In the genomic region with DNA sequence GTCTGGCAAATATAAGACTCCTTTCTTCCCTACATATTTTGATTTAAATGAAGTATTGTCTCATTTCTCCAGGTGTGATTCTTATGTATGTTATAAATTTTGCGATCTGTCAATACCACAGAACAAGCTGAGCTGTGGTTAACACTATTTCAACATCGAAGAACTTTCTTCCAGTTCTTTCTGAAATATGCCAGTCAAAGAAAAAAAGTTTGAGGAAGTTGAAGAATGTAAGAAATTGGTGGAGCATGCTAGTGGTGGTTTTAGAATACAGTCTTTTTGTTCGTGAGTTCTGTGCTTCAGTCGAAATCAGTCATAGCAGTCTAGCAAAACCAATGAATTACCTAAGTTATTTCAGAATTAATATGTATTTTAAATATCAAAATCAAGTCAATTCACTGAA, we compare ENCODE assay signal across 24 cellular contexts. TPM values are rescaled to one million over a fixed set of nuclear protein-coding genes. Genes with fewer than 3 reads are reported as not detected.
DNase-seq lines count a peak whose midpoint lies in the region; ATAC-seq, FAIRE-seq and TF ChIP-seq lines count a peak whose summit lies in the region.
"Had no signal": no experiment of that assay in that cellular context is flagged by ENCODE, and none has a peak within 500 bp of the region (broad histone marks: within the 10 kb centered on the region; RNA-seq: fewer than 3 reads in every experiment).

No MANE protein-coding gene starts in this region.

- 95% methylated on average over 4 of the region's 4 CpGs for WGBS in HepG2 (ENCODE audit: low lambda C conversion rate)

- H2AFZ ChIP-seq in HepG2 (ENCODE audit: low read length) = no peak overlapping the region
- H2AFZ ChIP-seq: GM23248, parathyroid adenoma had no signal

- no peaks in the 10 kb centered on the region for H3K79me2 ChIP-seq in HepG2 (ENCODE audit: insufficient read depth, low read length)
- H3K79me2 ChIP-seq: parathyroid adenoma had no signal

- H3K4me2 ChIP-seq in HepG2 (ENCODE audit: low read depth, low read length) = no peak overlapping the region

- no peak overlapping the region for H3K4me3 ChIP-seq in HepG2 (replicated peaks in 1 of 3; ENCODE audit: insufficient read depth in 1 of 3, low read depth in 2 of 3, low read length in 3 of 3)
- no peak overlapping the region for H3K4me3 ChIP-seq in subcutaneous abdominal adipose tissue (ENCODE audit: low read depth in 1 of 5, low read length in 5 of 5)
- H3K4me3 ChIP-seq: GM23248, heart right ventricle, MG63, skin epidermis had no signal

- TF ChIP-seq EP300 in HepG2 (IDR thresholded peaks at IDR 0.05; ENCODE audit: low read depth in 2 of 2, low read length in 2 of 2) (no peak), HepG2 (CRISPR knock-in tag; IDR thresholded peaks at IDR 0.05; ENCODE audit: borderline replicate concordance) (no peak)

- H4K20me1 ChIP-seq in HepG2 (ENCODE audit: insufficient read depth, low read length) = no peaks in the 10 kb centered on the region

- CTCF ChIA-PET in HepG2 (lab: Yijun Ruan, JAX; ENCODE audit: low intra/inter-chr PET ratio, low total read pairs) = no interaction called here

- TF ChIP-seq POLR2A in HepG2 (IDR thresholded peaks at IDR 0.05; ENCODE audit: insufficient read depth in 1 of 2, low read depth in 2 of 2, low read length in 2 of 2) = no peak

- no peaks in the 10 kb centered on the region for H3K9me3 ChIP-seq in HepG2 (ENCODE audit: low read length)
- no peaks in the 10 kb centered on the region for H3K9me3 ChIP-seq in subcutaneous abdominal adipose tissue (ENCODE audit: control insufficient read depth in 5 of 5, low read length in 5 of 5)
- H3K9me3 ChIP-seq: heart right ventricle, MG63 had no signal

- FAIRE-seq in HepG2 (lab: Jason Lieb, UNC) = no peak
- FAIRE-seq: astrocyte had no signal

- no peak for TF ChIP-seq RAD21 in HepG2 (CRISPR knock-in tag; IDR thresholded peaks at IDR 0.05)

- DNase-seq in SIG-M5 treated with dmso at 0.1 percent for 504 hours (lab: John Stamatoyannopoulos, UW; ENCODE audit: unreplicated experiment) (peak; percentile 53), SIG-M5 (lab: John Stamatoyannopoulos, UW) (no peak), SKM-1 (lab: John Stamatoyannopoulos, UW; ENCODE audit: unreplicated experiment) (peak; percentile 59), HepG2 (ENCODE audit: low spot score) (no peak), NCI-H187 treated with DMSO at 0.1 percent for 48 hours (lab: John Stamatoyannopoulos, UW) (no peak)
- DNase-seq in effector CD4-positive, alpha-beta T cell = no peak
- DNase-seq: activated CD4-positive, alpha-beta T cell treated with anti-CD3 and anti-CD28 coated beads, Interleukin-2, amount 50 U/mL, for 4 hours; activated naive CD4-positive, alpha-beta T cell treated with anti-CD3 and anti-CD28 coated beads for 36 hours; GM23248; heart right ventricle; immature natural killer cell; mesendoderm; MG63; natural killer cell; NCI-H1694 treated with DMSO at 0.1 percent for 48 hours; NCI-H2227 treated with DMSO at 0.1 percent for 48 hours; T-helper 1 cell had no signal

- no TSS peak for BruUV-seq in HepG2 (replicated peaks; lab: Mats Ljungman, UMichigan)

- intact Hi-C loops in HepG2 (cut with micrococcal nuclease; ENCODE audit: unreplicated experiment) = no loop called here

- H3K27me3 ChIP-seq in HepG2 (ENCODE audit: control insufficient read depth in 1 of 2, insufficient read depth in 2 of 2, low read length in 2 of 2) = no peaks in the 10 kb centered on the region
- no peaks in the 10 kb centered on the region for H3K27me3 ChIP-seq in subcutaneous abdominal adipose tissue (ENCODE audit: control insufficient read depth in 5 of 5, insufficient read depth in 4 of 5, low read length in 5 of 5)
- H3K27me3 ChIP-seq: heart right ventricle, MG63 had no signal

- H3K9ac ChIP-seq in HepG2 (ENCODE audit: insufficient read depth, low read depth, low read length) (no peak overlapping the region), subcutaneous abdominal adipose tissue (ENCODE audit: low read length in 5 of 5) (peak overlapping the region in 2 of 5 donors; percentile 59 to 66)
- H3K9ac ChIP-seq: GM23248, parathyroid adenoma had no signal

- in situ Hi-C loops in HepG2 (cut with HindIII; ENCODE audit: extremely low pct_ligation_motif_present, low pct_unique_long_range_greater_than_20kb) = no loop called here

- H3K27ac ChIP-seq in HepG2 (ENCODE audit: extremely low read length, insufficient read depth, low read length) = no peak overlapping the region
- H3K27ac ChIP-seq in subcutaneous abdominal adipose tissue (ENCODE audit: low read depth, low read length) = peak overlapping the region; percentile 79
- H3K27ac ChIP-seq: 22Rv1, GM23248, heart right ventricle, parathyroid adenoma, RWPE1, skin epidermis had no signal

- TF ChIP-seq CTCF in HepG2 (CRISPR knock-in tag; IDR thresholded peaks at IDR 0.05) = no peak

- POLR2A ChIA-PET in HepG2 (lab: Yijun Ruan, JAX) = no interaction called here

- H3K36me3 ChIP-seq in HepG2 (replicated peaks in 1 of 2; ENCODE audit: control insufficient read depth in 1 of 2, insufficient read depth in 2 of 2, low read length in 2 of 2) (no peaks in the 10 kb centered on the region), subcutaneous abdominal adipose tissue (ENCODE audit: control insufficient read depth in 5 of 5, insufficient read depth in 5 of 5, low read length in 5 of 5) (no peaks in the 10 kb centered on the region)
- H3K36me3 ChIP-seq: heart right ventricle, MG63 had no signal

- H3K4me1 ChIP-seq in HepG2 (ENCODE audit: insufficient read depth, low read length) (peaks cover 15% of the 10 kb centered on the region; the same call in 1 of the 2 replicates), subcutaneous abdominal adipose tissue (ENCODE audit: control insufficient read depth in 5 of 5, insufficient read depth in 5 of 5, low read length in 5 of 5) (peaks cover 0 to 25% (median 12%) of the 10 kb centered on the region in 5 donors)
- H3K4me1 ChIP-seq: heart right ventricle, parathyroid adenoma had no signal

- ATAC-seq in HepG2 (no peak), GM19395 (IDR thresholded peaks at IDR 0.05; ENCODE audit: unreplicated experiment) (no peak)
- ATAC-seq: heart right ventricle, natural killer cell had no signal

TF ChIP-seq in HepG2, 621 proteins besides CTCF, POLR2A, EP300 and RAD21 (continues in another document):
- TF ChIP-seq HOXA5 (CRISPR knock-in tag; IDR thresholded peaks at IDR 0.05) (no peak), ZNF749 (CRISPR knock-in tag; IDR thresholded peaks at IDR 0.05; ENCODE audit: borderline replicate concordance) (no peak), ZFP36 (IDR thresholded peaks at IDR 0.05; ENCODE audit: borderline replicate concordance, low read depth, low read length, partially characterized antibody) (no peak), CEBPB (IDR thresholded peaks at IDR 0.05; ENCODE audit: borderline replicate concordance, low read depth, low read length) (peak; percentile 1; the same call in 1 of the 2 replicates)
- TF ChIP-seq, protein P1, sequence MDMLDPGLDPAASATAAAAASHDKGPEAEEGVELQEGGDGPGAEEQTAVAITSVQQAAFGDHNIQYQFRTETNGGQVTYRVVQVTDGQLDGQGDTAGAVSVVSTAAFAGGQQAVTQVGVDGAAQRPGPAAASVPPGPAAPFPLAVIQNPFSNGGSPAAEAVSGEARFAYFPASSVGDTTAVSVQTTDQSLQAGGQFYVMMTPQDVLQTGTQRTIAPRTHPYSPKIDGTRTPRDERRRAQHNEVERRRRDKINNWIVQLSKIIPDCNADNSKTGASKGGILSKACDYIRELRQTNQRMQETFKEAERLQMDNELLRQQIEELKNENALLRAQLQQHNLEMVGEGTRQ (IDR thresholded peaks at IDR 0.05; ENCODE audit: low read depth, low read length) = no peak
- TF ChIP-seq, protein P1 (CRISPR knock-in tag; IDR thresholded peaks at IDR 0.05; ENCODE audit: borderline replicate concordance) = no peak

RNA-seq across cellular contexts. Expression of a gene that starts 8.6 kb away (rescaled TPM):
- 85.4 and 86.8 TPM in 2 replicates for total RNA-seq in HepG2 (2016; rRNA removed; fragmentation: Illumina TruSeq; extraction: Trizol)
- total RNA-seq in HepG2 (2016; cell fraction: cytosol; rRNA removed; fragmentation: Illumina TruSeq; extraction: Trizol; ENCODE audit: low read depth) = 35.1 and 42.3 TPM in 2 replicates
- total RNA-seq in HepG2 (2016; cell fraction: insoluble cytoplasmic fraction; rRNA removed; fragmentation: Illumina TruSeq; extraction: Trizol) = 73.7 and 77.7 TPM in 2 replicates
- 71.4 and 76.7 TPM in 2 replicates for total RNA-seq in HepG2 (2016; cell fraction: membrane; rRNA removed; fragmentation: Illumina TruSeq; extraction: Trizol)
- 248 and 259 TPM in 2 replicates for total RNA-seq in HepG2 (2016; cell fraction: nucleus; rRNA removed; fragmentation: Illumina TruSeq; extraction: Trizol)
- polyA plus RNA-seq in HepG2 (2011; rRNA removed) = 24.8 and 32.6 TPM in 2 replicates
- polyA plus RNA-seq in HepG2 (2011; cell fraction: cytosol; rRNA removed) = 19.5 and 26.5 TPM in 2 replicates
- polyA plus RNA-seq in HepG2 (2011; cell fraction: nucleus; rRNA removed) = 33.4 and 41.2 TPM in 2 replicates
- polyA plus RNA-seq in HepG2 (2012) = 31.4 and 38.1 TPM in 2 replicates
- polyA plus RNA-seq in HepG2 (2016; cell fraction: cytosol; fragmentation: Illumina TruSeq; extraction: Trizol; ENCODE audit: low read depth) = 6.4 and 6.8 TPM in 2 replicates
- 88.1 and 93.4 TPM in 2 replicates for polyA plus RNA-seq in HepG2 (2016; cell fraction: insoluble cytoplasmic fraction; fragmentation: Illumina TruSeq; extraction: Trizol; ENCODE audit: low read depth)
- polyA plus RNA-seq in HepG2 (2016; cell fraction: membrane; fragmentation: Illumina TruSeq; extraction: Trizol; ENCODE audit: low read depth) = 23.7 and 27.6 TPM in 2 replicates
- 92.3 and 103 TPM in 2 replicates for polyA plus RNA-seq in HepG2 (2016; cell fraction: nucleus; fragmentation: Illumina TruSeq; extraction: Trizol; ENCODE audit: insufficient read depth, low read depth)
- 16.0 and 59.5 TPM in 2 replicates for polyA minus RNA-seq in HepG2 (2011; rRNA and poly(A)+ RNA removed; ENCODE audit: low replicate concordance)
- polyA minus RNA-seq in HepG2 (2011; cell fraction: cytosol; rRNA and poly(A)+ RNA removed) = 45.9 and 59.2 TPM in 2 replicates
- polyA minus RNA-seq in HepG2 (2011; cell fraction: nucleus; rRNA and poly(A)+ RNA removed) = 337 and 403 TPM in 2 replicates
- total RNA-seq: activated naive CD4-positive, alpha-beta T cell treated with anti-CD3 and anti-CD28 coated beads for 36 hours had no signal

Comparison
In these comparisons a context has a peak if more than half of its experiments do, and no peak if none do; other contexts are left out.
1. DNase-seq: peak in SIG-M5 treated with dmso at 0.1 percent for 504 hours (single experiment) and SKM-1 (single experiment); none in SIG-M5 (single experiment), HepG2 (single experiment), effector CD4-positive, alpha-beta T cell (single experiment) and NCI-H187 treated with DMSO at 0.1 percent for 48 hours (single experiment).